ENCODE assay signal across 24 cellular contexts in the genomic region with DNA sequence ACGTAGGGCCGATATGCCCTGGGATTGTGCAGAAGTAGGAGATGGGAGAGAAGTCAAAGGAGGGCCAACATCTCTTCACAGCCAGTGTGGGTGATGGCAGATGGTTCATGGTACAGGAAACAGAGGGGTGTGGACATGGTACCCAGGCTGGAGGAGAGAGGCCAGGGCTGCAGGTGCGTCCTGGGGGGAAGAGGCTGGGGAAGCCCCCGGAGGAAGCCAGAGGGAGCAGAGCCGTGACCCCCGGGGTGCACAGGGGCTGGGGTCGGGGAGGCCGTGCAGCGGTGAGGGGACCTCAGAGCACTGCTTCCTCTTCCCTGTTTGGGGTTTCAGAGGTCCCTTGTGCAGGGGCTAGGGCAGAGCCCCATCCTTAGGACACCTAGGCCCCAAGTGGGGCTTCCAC. TPM values are rescaled to one million over a fixed set of nuclear protein-coding genes. Genes with fewer than 3 reads are reported as not detected.
"Had no signal": no experiment of that assay in that cellular context is flagged by ENCODE, and none has a peak within 500 bp of the region (broad histone marks: within the 10 kb centered on the region; RNA-seq: fewer than 3 reads in every experiment).

No MANE protein-coding gene starts in this region.

- H3K27ac Mint-ChIP-seq: naive thymus-derived CD4-positive, alpha-beta T cell; progenitor cell of endocrine pancreas had no signal

- H3K36me3 ChIP-seq: heart right ventricle, upper lobe of left lung had no signal

- H3K9me3 ChIP-seq: heart right ventricle, upper lobe of left lung had no signal

- H3K36me3 Mint-ChIP-seq: naive thymus-derived CD4-positive, alpha-beta T cell had no signal

- H3K4me3 ChIP-seq: heart right ventricle, upper lobe of left lung had no signal

- FAIRE-seq: bronchial epithelial cell had no signal

- H3K27ac ChIP-seq: heart right ventricle, upper lobe of left lung had no signal

- ATAC-seq: heart right ventricle; left cardiac atrium; naive thymus-derived CD4-positive, alpha-beta T cell had no signal

- DNase-seq: activated CD8-positive, alpha-beta memory T cell treated with anti-CD3 and anti-CD28 coated beads, Interleukin-2, amount 50 U/mL, for 48 hours; activated naive CD4-positive, alpha-beta T cell treated with Interleukin-2 at 50 U/mL for 16 hours; activated T-cell treated with anti-CD3 and anti-CD28 coated beads, Interleukin-2, amount 50 U/mL, for 48 hours; amygdala; cortex of kidney; heart right ventricle; islet precursor cell; left cardiac atrium; mesenchymal stem cell; naive thymus-derived CD4-positive, alpha-beta T cell; retina; stimulated activated CD4-positive, alpha-beta T cell treated with anti-CD3 and anti-CD28 coated beads, Interleukin-2, amount 100 ng/mL, for 48 hours; stimulated activated CD8-positive, alpha-beta memory T cell treated with anti-CD3 and anti-CD28 coated beads, Interleukin-4, amount 100 ng/mL, for 48 hours; stimulated activated naive CD4-positive, alpha-beta T cell treated with Interleukin-2 at 50 U/mL for 16 hours; upper lobe of left lung had no signal

RNA-seq across cellular contexts. Expression of a gene that starts 19.0 kb away (rescaled TPM):
- total RNA-seq: bronchial epithelial cell, cerebellum, epithelial cell of proximal tubule, fibroblast of villous mesenchyme, heart right ventricle, left cardiac atrium, liver, mucosa of gallbladder, osteocyte, progenitor cell of endocrine pancreas, subcutaneous adipose tissue had no signal
